ENCODE assay signal across 24 cellular contexts in the genomic region with DNA sequence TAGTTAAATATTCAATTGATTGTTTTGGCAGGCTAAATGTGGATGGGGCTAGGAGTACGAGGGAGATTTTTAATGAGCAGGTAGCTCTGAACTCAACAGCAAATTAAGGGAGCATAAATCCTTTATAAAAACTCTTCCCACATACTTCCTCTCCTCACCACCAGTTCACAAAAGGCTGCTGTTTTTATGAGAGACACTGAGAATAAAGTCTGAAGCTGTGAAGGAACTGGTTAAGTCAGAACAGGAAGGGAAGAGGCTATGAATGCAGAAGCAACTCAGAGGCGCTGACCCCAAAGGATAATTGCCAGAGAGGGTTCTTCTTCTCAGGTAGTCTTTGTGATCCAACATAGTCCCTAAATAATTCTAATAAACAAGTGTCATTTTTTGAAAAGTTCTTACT.
"Had no signal": no experiment of that assay in that cellular context is flagged by ENCODE, and none has a peak within 500 bp of the region (broad histone marks: within the 10 kb centered on the region; RNA-seq: fewer than 3 reads in every experiment).

No MANE protein-coding gene starts in this region.

- H3K27me3 ChIP-seq: cardiac muscle cell, foreskin keratinocyte, right atrium auricular region, thyroid gland had no signal

- H3K4me1 Mint-ChIP-seq: activated CD4-positive, alpha-beta T cell treated with anti-CD3 and anti-CD28 coated beads, Interleukin-2, amount 10 ng/mL, durations not matched to agents 24 days and 14 days; activated naive CD8-positive, alpha-beta T cell treated with anti-CD3 and anti-CD28 coated beads, Interleukin-2, amount 10 ng/mL, durations not matched to agents 7 days and 5 days; activated T-helper 17 cell treated with anti-CD3 and anti-CD28 coated beads, Interleukin-2, amount 50 U/mL, for 72 hours; endodermal cell had no signal

- H3K4me3 ChIP-seq: cardiac muscle cell, left ventricle myocardium inferior, prostate gland, right atrium auricular region, thyroid gland had no signal

- ATAC-seq: activated CD8-positive, alpha-beta T cell treated with anti-CD3 and anti-CD28 coated beads for 36 hours; activated T-helper 17 cell treated with anti-CD3 and anti-CD28 coated beads, Interleukin-2, amount 50 U/mL, for 72 hours; foreskin keratinocyte had no signal

- H3K4me3 Mint-ChIP-seq: activated CD4-positive, alpha-beta T cell treated with anti-CD3 and anti-CD28 coated beads, Interleukin-2, amount 10 ng/mL, durations not matched to agents 24 days and 14 days; activated CD8-positive, alpha-beta T cell treated with anti-CD3 and anti-CD28 coated beads for 36 hours; activated naive CD8-positive, alpha-beta T cell treated with anti-CD3 and anti-CD28 coated beads, Interleukin-2, amount 10 ng/mL, durations not matched to agents 7 days and 5 days; activated T-helper 17 cell treated with anti-CD3 and anti-CD28 coated beads, Interleukin-2, amount 50 U/mL, for 72 hours; endodermal cell; nephron had no signal

- H3K36me3 ChIP-seq: cardiac muscle cell, left ventricle myocardium inferior, prostate gland, right atrium auricular region, thyroid gland had no signal

- H3K27ac ChIP-seq: cardiac muscle cell, foreskin keratinocyte, left ventricle myocardium inferior, prostate gland, right atrium auricular region, thyroid gland had no signal

- H3K27ac Mint-ChIP-seq: activated CD4-positive, alpha-beta T cell treated with anti-CD3 and anti-CD28 coated beads, Interleukin-2, amount 10 ng/mL, durations not matched to agents 24 days and 14 days; activated CD8-positive, alpha-beta T cell treated with anti-CD3 and anti-CD28 coated beads for 36 hours; activated naive CD8-positive, alpha-beta T cell treated with anti-CD3 and anti-CD28 coated beads, Interleukin-2, amount 10 ng/mL, durations not matched to agents 7 days and 5 days; activated T-helper 17 cell treated with anti-CD3 and anti-CD28 coated beads, Interleukin-2, amount 50 U/mL, for 72 hours; endodermal cell; nephron had no signal

- DNase-seq: activated CD4-positive, alpha-beta T cell treated with anti-CD3 and anti-CD28 coated beads, Interleukin-2, amount 10 ng/mL, durations not matched to agents 24 days and 14 days; activated CD4-positive, CD25-positive, alpha-beta regulatory T cell; activated CD8-positive, alpha-beta T cell treated with anti-CD3 and anti-CD28 coated beads for 36 hours; activated naive CD4-positive, alpha-beta T cell; activated naive CD8-positive, alpha-beta T cell treated with anti-CD3 and anti-CD28 coated beads, Interleukin-2, amount 10 ng/mL, durations not matched to agents 7 days and 5 days; activated T-cell treated with anti-CD3 and anti-CD28 coated beads, Interleukin-2, amount 50 U/mL, for 1 hour; amygdala; endodermal cell; foreskin keratinocyte; head of caudate nucleus; kidney; left ventricle myocardium inferior; mammary epithelial cell; midbrain; stimulated activated CD4-positive, alpha-beta T cell treated with anti-CD3 and anti-CD28 coated beads, Interleukin-12 subunit alpha, Interleukin-12 subunit beta, amount 100 ng/mL, for 4 hours; stimulated activated CD4-positive, alpha-beta T cell treated with anti-CD3 and anti-CD28 coated beads, Interleukin-1b, Interleukin-23, amount 100 ng/mL, for 48 hours; stimulated activated CD8-positive, alpha-beta memory T cell treated with anti-CD3 and anti-CD28 coated beads, Interleukin-4, amount 100 ng/mL, for 48 hours; stimulated activated naive CD4-positive, alpha-beta T cell treated with Interleukin-2 at 50 U/mL for 16 hours; thyroid gland had no signal

- H3K27me3 Mint-ChIP-seq: activated CD4-positive, alpha-beta T cell treated with anti-CD3 and anti-CD28 coated beads, Interleukin-2, amount 10 ng/mL, durations not matched to agents 24 days and 14 days; activated CD8-positive, alpha-beta T cell treated with anti-CD3 and anti-CD28 coated beads for 36 hours; activated naive CD8-positive, alpha-beta T cell treated with anti-CD3 and anti-CD28 coated beads, Interleukin-2, amount 10 ng/mL, durations not matched to agents 7 days and 5 days; activated T-helper 17 cell treated with anti-CD3 and anti-CD28 coated beads, Interleukin-2, amount 50 U/mL, for 72 hours had no signal

- H3K9me3 ChIP-seq: prostate gland, right atrium auricular region, thyroid gland had no signal

- H3K4me1 ChIP-seq: foreskin keratinocyte, left ventricle myocardium inferior, prostate gland, right atrium auricular region, thyroid gland had no signal

- H3K9me3 Mint-ChIP-seq: activated CD4-positive, alpha-beta T cell treated with anti-CD3 and anti-CD28 coated beads, Interleukin-2, amount 10 ng/mL, durations not matched to agents 24 days and 14 days; activated CD8-positive, alpha-beta T cell treated with anti-CD3 and anti-CD28 coated beads for 36 hours; activated naive CD8-positive, alpha-beta T cell treated with anti-CD3 and anti-CD28 coated beads, Interleukin-2, amount 10 ng/mL, durations not matched to agents 7 days and 5 days; endodermal cell; nephron had no signal

- H3K36me3 Mint-ChIP-seq: activated naive CD8-positive, alpha-beta T cell treated with anti-CD3 and anti-CD28 coated beads, Interleukin-2, amount 10 ng/mL, durations not matched to agents 7 days and 5 days had no signal
